In genomic region chr1:89302697-89303332, GRCh38 we compare ENCODE assay signal across 28 cellular contexts. TPM values are rescaled to one million over a fixed set of nuclear protein-coding genes. Genes with fewer than 3 reads are reported as not detected.
DNase-seq lines count a peak whose midpoint lies in the region; ATAC-seq and TF ChIP-seq lines count a peak whose summit lies in the region.
"Had no signal": no experiment of that assay in that cellular context is flagged by ENCODE, and none has a peak within 500 bp of the region (broad histone marks: within the 10 kb centered on the region; RNA-seq: fewer than 3 reads in every experiment).

No MANE protein-coding gene starts in this region.

- H3K9me3 ChIP-seq in right cardiac atrium (ENCODE audit: control insufficient read depth, low read length), result no peaks in the 10 kb centered on the region
- no peaks in the 10 kb centered on the region for H3K9me3 ChIP-seq in right atrium auricular region
- no peaks in the 10 kb centered on the region for H3K9me3 ChIP-seq in neuronal stem cell (replicated peaks in 1 of 2; ENCODE audit: control insufficient read depth in 2 of 2, insufficient read depth in 1 of 2, low read depth in 1 of 2, low read length in 2 of 2)
- H3K9me3 ChIP-seq in SK-N-SH, result no peaks in the 10 kb centered on the region
- H3K9me3 ChIP-seq: BE2C had no signal

- H3K9ac ChIP-seq in neuronal stem cell (ENCODE audit: low read depth, low read length, poor library complexity) (no peak overlapping the region), SK-N-SH (no peak overlapping the region), mesendoderm (ENCODE audit: low read length) (no peak overlapping the region)
- H3K9ac ChIP-seq: BLaER1 had no signal

- H3K9me2 ChIP-seq in SK-N-SH, result no peaks in the 10 kb centered on the region

- H3K56ac ChIP-seq in mesendoderm (ENCODE audit: low read length), result no peak overlapping the region

- H4K91ac ChIP-seq in neuronal stem cell (ENCODE audit: low read depth, low read length, poor library complexity), result no peak overlapping the region

- H3K4ac ChIP-seq in neuronal stem cell (ENCODE audit: low read length) (no peak overlapping the region), mesendoderm (ENCODE audit: low read depth, low read length) (no peak overlapping the region)

- H2BK15ac ChIP-seq in neuronal stem cell (ENCODE audit: low read length) (no peak overlapping the region), mesendoderm (replicated peaks; ENCODE audit: low read depth) (no peak overlapping the region)

- H3K4me1 ChIP-seq in right cardiac atrium (ENCODE audit: control insufficient read depth, insufficient read depth, low read length) (no peaks in the 10 kb centered on the region), right atrium auricular region (no peaks in the 10 kb centered on the region), neuronal stem cell (ENCODE audit: control insufficient read depth in 2 of 2, insufficient read depth in 1 of 2, low read depth in 1 of 2, low read length in 2 of 2) (no peaks in the 10 kb centered on the region), SK-N-SH (ENCODE audit: control insufficient read depth in 1 of 2, insufficient read depth in 2 of 2, low read depth in 1 of 2, low read length in 1 of 2) (no peaks in the 10 kb centered on the region), mesendoderm (ENCODE audit: control insufficient read depth, low read depth, low read length) (no peaks in the 10 kb centered on the region)
- H3K4me1 ChIP-seq: BE2C, BLaER1 had no signal

- peak overlapping the region; percentile 39 for H3K14ac ChIP-seq in neuronal stem cell (ENCODE audit: low read length)

- H4K20me1 ChIP-seq in SK-N-SH (ENCODE audit: insufficient read depth), result no peaks in the 10 kb centered on the region
- H4K20me1 ChIP-seq: BLaER1 had no signal

- no peak overlapping the region for H3K4me3 Mint-ChIP-seq in chondrocyte (ENCODE audit: unreplicated experiment)
- H3K4me3 Mint-ChIP-seq: CD14-positive monocyte; CD4-positive, alpha-beta memory T cell; CD8-positive, alpha-beta memory T cell had no signal

- H3K79me1 ChIP-seq in neuronal stem cell (ENCODE audit: low read depth, low read length), result no peaks in the 10 kb centered on the region
- H3K79me1 ChIP-seq in mesendoderm (ENCODE audit: low read length), result no peaks in the 10 kb centered on the region

- H3K4me2 ChIP-seq in neuronal stem cell (ENCODE audit: insufficient read depth, low read length, poor library complexity, severe bottlenecking), result no peak overlapping the region
- H3K4me2 ChIP-seq in SK-N-SH, result no peak overlapping the region
- H3K4me2 ChIP-seq in mesendoderm (ENCODE audit: low read length), result no peak overlapping the region
- H3K4me2 ChIP-seq: BLaER1 had no signal

- intact Hi-C loops in right cardiac atrium (cut with DNase I), result no loop called here

- H2BK5ac ChIP-seq in neuronal stem cell (ENCODE audit: low read length) (no peak overlapping the region), mesendoderm (ENCODE audit: low read length) (no peak overlapping the region)

- no peak overlapping the region for H4K5ac ChIP-seq in mesendoderm (ENCODE audit: low read length)

- no peak overlapping the region for H2BK12ac ChIP-seq in neuronal stem cell (ENCODE audit: low read length)

- DNase-seq in right cardiac atrium (peak; percentile 8 to 37 (median 37)), right atrium auricular region (ENCODE audit: low spot score) (no peak), chondrocyte (ENCODE audit: low spot score) (peak; percentile 78), neuronal stem cell (ENCODE audit: low spot score) (no peak), SK-N-SH (no peak), ureter (ENCODE audit: low spot score) (no peak), mesendoderm (no peak)
- DNase-seq: 8988T; ACHN; BE2C; C1 segment of cervical spinal cord; CD4-positive, alpha-beta memory T cell; CD4-positive, CD25-positive, alpha-beta regulatory T cell; CD8-positive, alpha-beta memory T cell; COR-L47; DMS 273 treated with DMSO at 0.1 percent for 48 hours; DMS153; DMS53; DMS79; DND-41; EL; GDM1 had no signal

- H4K8ac ChIP-seq in neuronal stem cell (ENCODE audit: low read depth, low read length) (no peak overlapping the region), mesendoderm (ENCODE audit: low read depth, low read length) (no peak overlapping the region)

- H3K18ac ChIP-seq in neuronal stem cell (ENCODE audit: low read length), result no peak overlapping the region
- no peak overlapping the region for H3K18ac ChIP-seq in mesendoderm (ENCODE audit: low read length)

- H3K36me3 Mint-ChIP-seq in chondrocyte (ENCODE audit: low read depth), result no peaks in the 10 kb centered on the region
- H3K36me3 Mint-ChIP-seq: CD14-positive monocyte; CD4-positive, alpha-beta memory T cell; CD4-positive, CD25-positive, alpha-beta regulatory T cell had no signal

- no peaks in the 10 kb centered on the region for H3K27me3 ChIP-seq in right cardiac atrium (ENCODE audit: control insufficient read depth, insufficient read depth)
- H3K27me3 ChIP-seq in right atrium auricular region, result no peaks in the 10 kb centered on the region
- H3K27me3 ChIP-seq in neuronal stem cell (ENCODE audit: control insufficient read depth in 3 of 3, insufficient read depth in 3 of 3, low read depth in 1 of 3, low read length in 3 of 3), result no peaks in the 10 kb centered on the region
- H3K27me3 ChIP-seq in SK-N-SH (ENCODE audit: insufficient read depth), result no peaks in the 10 kb centered on the region
- H3K27me3 ChIP-seq in mesendoderm (ENCODE audit: insufficient read depth, low read length, poor library complexity), result no peaks in the 10 kb centered on the region
- H3K27me3 ChIP-seq: BE2C, BLaER1 had no signal

- WGBS in right cardiac atrium, result 96% methylated on average over 25 of the region's 25 CpGs
- no CpG with 5 or more reads among the region's 25 CpGs for WGBS in neuronal stem cell (ENCODE audit: extremely low coverage in 2 of 2, insufficient read length in 2 of 2, insufficient replicate concordance in 1 of 2), 2 donors
- 36% methylated on average over 5 of the region's 25 CpGs for WGBS in SK-N-SH (ENCODE audit: low lambda C conversion rate)
- no CpG with 5 or more reads among the region's 25 CpGs for WGBS in mesendoderm (ENCODE audit: extremely low coverage, insufficient coverage, low lambda C conversion rate)

- TF ChIP-seq EP300 in SK-N-SH (IDR thresholded peaks at IDR 0.05; ENCODE audit: borderline replicate concordance in 1 of 2, low read depth in 1 of 2, low read length in 1 of 2), result no peak

- POLR2A ChIA-PET in SK-N-SH (lab: Yijun Ruan, JAX), result no interaction called here

- no peaks in the 10 kb centered on the region for H3K4me1 Mint-ChIP-seq in chondrocyte (ENCODE audit: low read depth)

- no peaks in the 10 kb centered on the region for H3F3A ChIP-seq in SK-N-SH (replicated peaks; ENCODE audit: insufficient read depth)

- TF ChIP-seq RAD21 in SK-N-SH (IDR thresholded peaks at IDR 0.05; ENCODE audit: low read length), result no peak

- H3K4me3 ChIP-seq in right cardiac atrium (ENCODE audit: low read length), result no peak overlapping the region
- H3K4me3 ChIP-seq in right atrium auricular region, result no peak overlapping the region
- no peak overlapping the region for H3K4me3 ChIP-seq in neuronal stem cell (ENCODE audit: low read length in 2 of 2)
- no peak overlapping the region for H3K4me3 ChIP-seq in SK-N-SH (ENCODE audit: low read depth in 2 of 2, low read length in 1 of 2)
- no peak overlapping the region for H3K4me3 ChIP-seq in mesendoderm (ENCODE audit: low read length)
- H3K4me3 ChIP-seq: BLaER1, GM12878 had no signal

- no peaks in the 10 kb centered on the region for H3K79me2 ChIP-seq in SK-N-SH (ENCODE audit: insufficient read depth)
- no peaks in the 10 kb centered on the region for H3K79me2 ChIP-seq in mesendoderm (ENCODE audit: control insufficient read depth, insufficient read depth, low read length)

- peaks cover 1% of the 10 kb centered on the region for H3K27me3 Mint-ChIP-seq in chondrocyte (ENCODE audit: low read depth)
- H3K27me3 Mint-ChIP-seq: CD4-positive, alpha-beta memory T cell; CD4-positive, CD25-positive, alpha-beta regulatory T cell; CD8-positive, alpha-beta memory T cell had no signal

- H3K23ac ChIP-seq in neuronal stem cell (ENCODE audit: low read depth, low read length, poor library complexity), result peak overlapping the region; percentile 55
- H3K23ac ChIP-seq in mesendoderm (ENCODE audit: low read length), result no peak overlapping the region

- H3K36me3 ChIP-seq in right atrium auricular region (no peaks in the 10 kb centered on the region), neuronal stem cell (replicated peaks in 1 of 2; ENCODE audit: control insufficient read depth in 2 of 2, insufficient read depth in 2 of 2, low read length in 2 of 2) (no peaks in the 10 kb centered on the region), SK-N-SH (replicated peaks in 1 of 2; ENCODE audit: control insufficient read depth in 1 of 2, insufficient read depth in 2 of 2, low read length in 1 of 2) (no peaks in the 10 kb centered on the region), mesendoderm (ENCODE audit: control insufficient read depth, insufficient read depth, low read length) (no peaks in the 10 kb centered on the region)
- H3K36me3 ChIP-seq: BE2C, BLaER1 had no signal

- H3K27ac ChIP-seq in right cardiac atrium (ENCODE audit: low read length), result no peak overlapping the region
- H3K27ac ChIP-seq in right atrium auricular region, result no peak overlapping the region
- no peak overlapping the region for H3K27ac ChIP-seq in neuronal stem cell (replicated peaks; ENCODE audit: low read length)
- no peak overlapping the region for H3K27ac ChIP-seq in SK-N-SH (ENCODE audit: low read depth in 2 of 2, low read length in 1 of 2)
- no peak overlapping the region for H3K27ac ChIP-seq in mesendoderm (ENCODE audit: low read depth, low read length)
- H3K27ac ChIP-seq: BLaER1 had no signal

- H2AK5ac ChIP-seq in neuronal stem cell (ENCODE audit: low read depth, low read length) (no peak overlapping the region), mesendoderm (ENCODE audit: low read length) (no peak overlapping the region)

- ATAC-seq in right cardiac atrium, result no peak
- ATAC-seq: GM12878 had no signal

- H2BK120ac ChIP-seq in neuronal stem cell (ENCODE audit: low read depth, low read length), result no peak overlapping the region
- no peak overlapping the region for H2BK120ac ChIP-seq in mesendoderm (ENCODE audit: low read depth, low read length)

- CTCF ChIA-PET in SK-N-SH (lab: Yijun Ruan, JAX), result no interaction called here

- no peak for TF ChIP-seq CTCF in right atrium auricular region (IDR thresholded peaks at IDR 0.05)
- no peak for TF ChIP-seq CTCF in chondrocyte (IDR thresholded peaks at IDR 0.05)
- no peak for TF ChIP-seq CTCF in SK-N-SH (IDR thresholded peaks at IDR 0.05)

- peaks cover 3% of the 10 kb centered on the region for H3K9me3 Mint-ChIP-seq in chondrocyte (ENCODE audit: low read depth)

- no peak overlapping the region for H3K27ac Mint-ChIP-seq in chondrocyte (ENCODE audit: unreplicated experiment)
- H3K27ac Mint-ChIP-seq: CD14-positive monocyte; CD4-positive, alpha-beta memory T cell; CD4-positive, CD25-positive, alpha-beta regulatory T cell; CD8-positive, alpha-beta memory T cell had no signal

- H2AFZ ChIP-seq in neuronal stem cell (ENCODE audit: low read length) (no peak overlapping the region), SK-N-SH (ENCODE audit: low read depth) (no peak overlapping the region)

RNA-seq across cellular contexts. Expression of gene GBP5, which starts 30.2 kb away (rescaled TPM):
- total RNA-seq in right cardiac atrium (1 to 10 TPM in 2 of 4 donors, under 1 TPM in 2; 0.75 to 2.0 (median 1.2) TPM), right atrium auricular region (1 to 10 TPM in 1 of 2 donors, under 1 TPM in 1; 0.37 to 1.0 TPM), chondrocyte (not detected in 3 replicates), ureter (2.3 TPM)
- polyA plus RNA-seq in right cardiac atrium (0.48 TPM), SK-N-SH (2012; rRNA removed) (0.08 TPM in 2 replicates)
- polyA plus RNA-seq in neuronal stem cell (2013, experiment 1 of 2), result not detected
- polyA plus RNA-seq in neuronal stem cell (2013, experiment 2 of 2), result not detected
- polyA plus RNA-seq in SK-N-SH (2012; cell fraction: cytosol; rRNA removed), result 0.10 TPM in 2 replicates
- polyA plus RNA-seq in SK-N-SH (2012; cell fraction: nucleus; rRNA removed), result 0.08 and 0.18 TPM in 2 replicates
- not detected for polyA plus RNA-seq in mesendoderm (2013, experiment 1 of 2)
- 0.01 TPM for polyA plus RNA-seq in mesendoderm (2013, experiment 2 of 2)
- total RNA-seq: A673, G401 had no signal
- polyA plus RNA-seq: AG04450 had no signal

Comparison
In these comparisons a context has a peak if more than half of its experiments do, and no peak if none do; other contexts are left out.
1. DNase-seq: peak in right cardiac atrium (3 of 3) and chondrocyte (single experiment); none in right atrium auricular region (single experiment), neuronal stem cell (single experiment), SK-N-SH (single experiment), ureter (single experiment) and mesendoderm (single experiment).